ENCODE assay signal across 1 cellular context in genomic region chr16:81095953-81096714, GRCh38.
A peak's percentile ranks its signal among the peaks of the same experiment; 100 is the strongest.
TF ChIP-seq lines count a peak whose summit lies in the region.

GCSH (minus strand) TSS chr16:81096395; CDS start chr16:81096278, 117 bp downstream.

TF ChIP-seq in HEK293, 187 proteins besides CTCF, POLR2A, EP300 and RAD21 (continued from another document and continues in another):
- TF ChIP-seq ZNF768 (tag by site-specific recombination; IDR thresholded peaks at IDR 0.05) (no peak), HOXD13 (CRISPR knock-in tag; IDR thresholded peaks at IDR 0.05; ENCODE audit: borderline replicate concordance) (no peak), ZNF677 (tag by site-specific recombination; IDR thresholded peaks at IDR 0.05) (no peak), ZNF292 (tag by site-specific recombination; IDR thresholded peaks at IDR 0.05; ENCODE audit: borderline replicate concordance, low read depth) (no peak), PBX3 (CRISPR knock-in tag; IDR thresholded peaks at IDR 0.05) (0 out of 2 replicates have a peak, but pooled peaks have one; percentile 19), ZNF391 (tag by site-specific recombination; IDR thresholded peaks at IDR 0.05; ENCODE audit: borderline replicate concordance, low read depth) (no peak), ZNF561 (tag by site-specific recombination; IDR thresholded peaks at IDR 0.05; ENCODE audit: borderline replicate concordance) (peak; percentile 97), KLF9 (tag by site-specific recombination; IDR thresholded peaks at IDR 0.05; ENCODE audit: low read depth) (peak; percentile 81), BCL11A (tag by site-specific recombination; IDR thresholded peaks at IDR 0.05; ENCODE audit: low read depth) (no peak), AEBP2 (tag by site-specific recombination; IDR thresholded peaks at IDR 0.05; ENCODE audit: borderline replicate concordance) (no peak), ZBTB7A (tag by site-specific recombination; IDR thresholded peaks at IDR 0.05; ENCODE audit: low read depth) (no peak), ZNF133 (tag by site-specific recombination; IDR thresholded peaks at IDR 0.05) (no peak), ZNF596 (tag by site-specific recombination; IDR thresholded peaks at IDR 0.05) (0 out of 2 replicates have a peak, but pooled peaks have one; percentile 12), ZSCAN18 (tag by site-specific recombination; IDR thresholded peaks at IDR 0.05) (no peak), ZNF311 (tag by site-specific recombination; IDR thresholded peaks at IDR 0.05; ENCODE audit: borderline replicate concordance) (no peak), EGR2 (tag by site-specific recombination; IDR thresholded peaks at IDR 0.05; ENCODE audit: low read depth) (peak; percentile 77), PRDM4 (tag by site-specific recombination; IDR thresholded peaks at IDR 0.05) (no peak), ZBTB49 (tag by site-specific recombination; IDR thresholded peaks at IDR 0.05; ENCODE audit: low read depth) (no peak), ZNF518A (tag by site-specific recombination; conservative IDR thresholded peaks at IDR 0.05; ENCODE audit: low read depth) (no peak), ZNF670 (tag by site-specific recombination; IDR thresholded peaks at IDR 0.05; ENCODE audit: low read depth) (no peak), ZNF777 (tag by site-specific recombination; IDR thresholded peaks at IDR 0.05; ENCODE audit: borderline replicate concordance) (no peak), SP3 (tag by site-specific recombination; IDR thresholded peaks at IDR 0.05) (peak; percentile 96), YY1 (tag by site-specific recombination; IDR thresholded peaks at IDR 0.05) (peak; percentile 67; the same call in 1 of the 2 replicates), ZNF10 (tag by site-specific recombination; IDR thresholded peaks at IDR 0.05) (no peak), ZXDB (tag by site-specific recombination; IDR thresholded peaks at IDR 0.05) (no peak; the same call in 1 of the 2 replicates), ZBTB11 (tag by site-specific recombination; conservative IDR thresholded peaks at IDR 0.05; ENCODE audit: low read depth) (no peak; the same call in 1 of the 2 replicates), ZNF114 (tag by site-specific recombination; IDR thresholded peaks at IDR 0.05) (no peak), MZF1 (tag by site-specific recombination; IDR thresholded peaks at IDR 0.05; ENCODE audit: borderline replicate concordance) (0 out of 2 replicates have a peak, but pooled peaks have one; percentile 56), ZNF621 (tag by site-specific recombination; IDR thresholded peaks at IDR 0.05) (0 out of 2 replicates have a peak, but pooled peaks have one; percentile 33), PRDM6 (tag by site-specific recombination; IDR thresholded peaks at IDR 0.05) (no peak), ZNF138 (tag by site-specific recombination; IDR thresholded peaks at IDR 0.05; ENCODE audit: borderline replicate concordance) (no peak), ZNF600 (tag by site-specific recombination; IDR thresholded peaks at IDR 0.05) (peak; percentile 67), ZNF175 (tag by site-specific recombination; IDR thresholded peaks at IDR 0.05) (no peak), ZNF184 (tag by site-specific recombination; IDR thresholded peaks at IDR 0.05) (no peak), ZNF341 (tag by site-specific recombination; IDR thresholded peaks at IDR 0.05; ENCODE audit: low read depth) (0 out of 2 replicates have a peak, but pooled peaks have one; percentile 45), ZFP3 (tag by site-specific recombination; IDR thresholded peaks at IDR 0.05; ENCODE audit: low read depth) (no peak), KLF8 (tag by site-specific recombination; IDR thresholded peaks at IDR 0.05) (0 out of 2 replicates have a peak, but pooled peaks have one; percentile 42), YY2 (tag by site-specific recombination; IDR thresholded peaks at IDR 0.05) (no peak), ZNF335 (tag by site-specific recombination; conservative IDR thresholded peaks at IDR 0.05) (peak; percentile 6; the same call in 1 of the 2 replicates), ZNF239 (tag by site-specific recombination; IDR thresholded peaks at IDR 0.05) (no peak), ZNF791 (tag by site-specific recombination; IDR thresholded peaks at IDR 0.05) (no peak), ZNF112 (tag by site-specific recombination; IDR thresholded peaks at IDR 0.05) (no peak), ZNF629 (tag by site-specific recombination; IDR thresholded peaks at IDR 0.05) (no peak)
